ENCODE assay signal across 20 cellular contexts in the genomic region with DNA sequence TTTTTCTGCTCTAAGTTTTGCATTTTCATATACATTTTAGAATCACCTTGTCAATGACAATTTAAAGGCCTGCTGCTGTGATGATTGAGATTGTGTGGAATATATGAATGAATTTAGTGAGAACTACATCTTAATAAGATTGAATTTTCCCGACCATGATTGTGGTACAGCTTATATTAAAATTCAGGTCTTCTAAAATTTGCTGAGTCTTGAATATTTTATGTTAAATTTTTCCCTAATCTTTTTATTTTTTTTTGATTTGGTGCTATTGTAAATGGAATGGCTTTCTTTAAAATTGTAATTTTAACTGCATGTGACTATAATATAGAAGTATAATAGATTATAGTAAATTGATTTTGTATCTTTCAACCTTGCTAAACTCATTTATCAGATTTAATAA.
DNase-seq lines count a peak whose midpoint lies in the region; ATAC-seq, FAIRE-seq and TF ChIP-seq lines count a peak whose summit lies in the region.
"Had no signal": no experiment of that assay in that cellular context is flagged by ENCODE, and none has a peak within 500 bp of the region (broad histone marks: within the 10 kb centered on the region; RNA-seq: fewer than 3 reads in every experiment).

No MANE protein-coding gene starts in this region.

- H3K27ac ChIP-seq in HepG2 (ENCODE audit: extremely low read length, insufficient read depth, low read length) (no peak overlapping the region), right lobe of liver (no peak overlapping the region), IMR-90 (ENCODE audit: insufficient read depth, low read length) (no peak overlapping the region), K562 (ENCODE audit: extremely low read depth, low read depth, low read length) (no peak overlapping the region)
- H3K27ac ChIP-seq: 22Rv1, BLaER1 had no signal

- H4K20me1 ChIP-seq in HepG2 (ENCODE audit: insufficient read depth, low read length) (no peaks in the 10 kb centered on the region), IMR-90 (ENCODE audit: insufficient read depth, low read length) (no peaks in the 10 kb centered on the region), K562 (replicated peaks; ENCODE audit: control insufficient read depth, insufficient read depth, low read length) (no peaks in the 10 kb centered on the region)
- H4K20me1 ChIP-seq: BLaER1 had no signal

- no peak overlapping the region for H4K91ac ChIP-seq in IMR-90 (ENCODE audit: insufficient read depth, low read depth, low read length)

- H3K56ac ChIP-seq in IMR-90 (ENCODE audit: extremely low read depth, insufficient read depth, low read length): no peak overlapping the region

- no peak overlapping the region for H3K23ac ChIP-seq in IMR-90 (ENCODE audit: low read depth, low read length)

- H3K9ac ChIP-seq in HepG2 (ENCODE audit: insufficient read depth, low read depth, low read length) (no peak overlapping the region), IMR-90 (ENCODE audit: low read depth, low read length) (no peak overlapping the region), K562 (ENCODE audit: insufficient read depth in 1 of 2, low read depth in 2 of 2, low read length in 2 of 2) (no peak overlapping the region)
- H3K9ac ChIP-seq: BLaER1 had no signal

- no peak overlapping the region for H3K4me3 ChIP-seq in HepG2 (replicated peaks in 1 of 3; ENCODE audit: insufficient read depth in 1 of 3, low read depth in 2 of 3, low read length in 3 of 3)
- no peak overlapping the region for H3K4me3 ChIP-seq in right lobe of liver
- H3K4me3 ChIP-seq in IMR-90 (ENCODE audit: insufficient read depth, low read depth, low read length): no peak overlapping the region
- no peak overlapping the region for H3K4me3 ChIP-seq in K562
- H3K4me3 ChIP-seq: BLaER1 had no signal

- no peak overlapping the region for H2AK9ac ChIP-seq in IMR-90 (replicated peaks; ENCODE audit: low read depth, low read length, poor library complexity)

- DNase-seq in HepG2 (ENCODE audit: low spot score) (no peak), right lobe of liver (no peak), IMR-90 (no peak), K562 (ENCODE audit: extremely low read depth in 1 of 4, low spot score in 3 of 4) (no peak)
- DNase-seq: ACHN; BE2C; C1 segment of cervical spinal cord; Caco-2; Calu3; CD4-positive, alpha-beta memory T cell; CD4-positive, CD25-positive, alpha-beta regulatory T cell; DMS79 treated with DMSO at 0.1 percent for 48 hours; GF-D8 had no signal

- H2AFZ ChIP-seq in HepG2 (ENCODE audit: low read length) (no peak overlapping the region), IMR-90 (replicated peaks; ENCODE audit: low read length, poor library complexity) (no peak overlapping the region), K562 (ENCODE audit: low read depth, low read length) (no peak overlapping the region)

- H2BK5ac ChIP-seq in IMR-90 (ENCODE audit: low read depth, low read length, poor library complexity, severe bottlenecking): no peak overlapping the region

- H3K79me1 ChIP-seq in IMR-90 (ENCODE audit: low read depth in 1 of 2, low read length in 2 of 2): no peaks in the 10 kb centered on the region

- no peak overlapping the region for H2BK15ac ChIP-seq in IMR-90 (ENCODE audit: low read depth, low read length)

- CTCF ChIA-PET in HepG2 (lab: Yijun Ruan, JAX; ENCODE audit: low intra/inter-chr PET ratio, low total read pairs): no interaction called here
- CTCF ChIA-PET in IMR-90 (lab: Yijun Ruan, JAX): no interaction called here
- CTCF ChIA-PET in K562 (lab: Yijun Ruan, JAX; ENCODE audit: low intra/inter-chr PET ratio): no interaction called here

- H3K4me2 ChIP-seq in HepG2 (ENCODE audit: low read depth, low read length): no peak overlapping the region
- H3K4me2 ChIP-seq in IMR-90 (ENCODE audit: low read depth, low read length): no peak overlapping the region
- no peak overlapping the region for H3K4me2 ChIP-seq in K562 (ENCODE audit: insufficient read depth, low read length)
- H3K4me2 ChIP-seq: BLaER1 had no signal

- POLR2A ChIA-PET in HepG2 (lab: Yijun Ruan, JAX) (no interaction called here), IMR-90 (lab: Charles Lee; ENCODE audit: unreplicated experiment) (no interaction called here), K562 (lab: Yijun Ruan, JAX) (no interaction called here)

- TF ChIP-seq RAD21 in HepG2 (CRISPR knock-in tag; IDR thresholded peaks at IDR 0.05) (no peak), IMR-90 (IDR thresholded peaks at IDR 0.05; ENCODE audit: low read length) (no peak), K562 (CRISPR knock-in tag; conservative IDR thresholded peaks at IDR 0.05 in 1 of 2, IDR thresholded peaks at IDR 0.05 in 1 of 2) (no peak)

- WGBS in HepG2 (ENCODE audit: low lambda C conversion rate): 0% methylated on average over 1 of the region's 1 CpG
- 87% methylated on average over 1 of the region's 1 CpG for whole genome bisulfite sequencing in right lobe of liver (ENCODE audit: insufficient coverage, low coverage, low lambda C conversion rate, missing lambda C conversion rate)
- no CpG with 5 or more reads among the region's 1 CpG for WGBS in IMR-90 (ENCODE audit: extremely low coverage in 2 of 2, insufficient read length in 1 of 2), 2 experiments
- 0% methylated on average over 1 of the region's 1 CpG for WGBS in K562 (ENCODE audit: insufficient coverage, low coverage, missing lambda C conversion rate)

- intact Hi-C loops in HepG2 (cut with micrococcal nuclease; ENCODE audit: unreplicated experiment): no loop called here
- intact Hi-C loops in right lobe of liver (cut with DNase I): no loop called here
- intact Hi-C loops in IMR-90 (cut with micrococcal nuclease): no loop called here
- intact Hi-C loops in K562 (cut with micrococcal nuclease): no loop called here

- H3K9me3 ChIP-seq in HepG2 (ENCODE audit: low read length) (no peaks in the 10 kb centered on the region), right lobe of liver (no peaks in the 10 kb centered on the region), IMR-90 (ENCODE audit: control insufficient read depth, insufficient read depth, low read length) (no peaks in the 10 kb centered on the region), K562 (replicated peaks; ENCODE audit: control insufficient read depth, insufficient read depth, low read depth, low read length) (no peaks in the 10 kb centered on the region)
- H3K9me3 ChIP-seq: BE2C, BLaER1, Caco-2 had no signal

- no peak overlapping the region for H3K4ac ChIP-seq in IMR-90 (ENCODE audit: low read depth, low read length)

- no peak overlapping the region for H4K5ac ChIP-seq in IMR-90 (ENCODE audit: low read depth, low read length)

- H3K79me2 ChIP-seq in HepG2 (ENCODE audit: insufficient read depth, low read length) (no peaks in the 10 kb centered on the region), K562 (ENCODE audit: control insufficient read depth, insufficient read depth, low read length) (no peaks in the 10 kb centered on the region)

- in situ Hi-C loops in HepG2 (cut with HindIII; ENCODE audit: extremely low pct_ligation_motif_present, low pct_unique_long_range_greater_than_20kb) (loop anchor here (25.0 kb wide), 1 partner anchor 724 kb away; no protein-coding TSS in a partner anchor), IMR-90 (cut with MboI; ENCODE audit: low sequenced_read_pairs) (no loop called here), K562 (cut with MboI) (no loop called here)

- H3K14ac ChIP-seq in IMR-90 (replicated peaks; ENCODE audit: low read depth, low read length): no peak overlapping the region

- H3K4me1 ChIP-seq in HepG2 (ENCODE audit: insufficient read depth, low read length): no peaks in the 10 kb centered on the region
- no peaks in the 10 kb centered on the region for H3K4me1 ChIP-seq in right lobe of liver
- H3K4me1 ChIP-seq in IMR-90 (ENCODE audit: control insufficient read depth, insufficient read depth, low read length): no peaks in the 10 kb centered on the region; the same call in 1 of the 2 replicates
- no peaks in the 10 kb centered on the region for H3K4me1 ChIP-seq in K562 (replicated peaks in 1 of 2; ENCODE audit: control insufficient read depth in 2 of 2, insufficient read depth in 2 of 2, low read length in 2 of 2)
- H3K4me1 ChIP-seq: BE2C, BLaER1, Caco-2 had no signal

- BruUV-seq in HepG2 (replicated peaks; lab: Mats Ljungman, UMichigan) (no TSS peak), IMR-90 (replicated peaks; lab: Mats Ljungman, UMichigan) (no TSS peak), K562 (replicated peaks; lab: Mats Ljungman, UMichigan) (no TSS peak)

- H3K36me3 ChIP-seq in HepG2 (replicated peaks in 1 of 2; ENCODE audit: control insufficient read depth in 1 of 2, insufficient read depth in 2 of 2, low read length in 2 of 2) (no peaks in the 10 kb centered on the region), right lobe of liver (no peaks in the 10 kb centered on the region), IMR-90 (ENCODE audit: control insufficient read depth, insufficient read depth, low read length) (no peaks in the 10 kb centered on the region), K562 (ENCODE audit: control insufficient read depth, insufficient read depth, low read length) (no peaks in the 10 kb centered on the region)
- H3K36me3 ChIP-seq: BE2C, BLaER1 had no signal

- no peak overlapping the region for H3K18ac ChIP-seq in IMR-90 (ENCODE audit: low read depth, low read length)

- no peak for TF ChIP-seq POLR2A in HepG2 (IDR thresholded peaks at IDR 0.05; ENCODE audit: insufficient read depth in 1 of 2, low read depth in 2 of 2, low read length in 2 of 2)
- no peak for TF ChIP-seq POLR2A in right lobe of liver (IDR thresholded peaks at IDR 0.05)
- no peak for TF ChIP-seq POLR2A in IMR-90 (IDR thresholded peaks at IDR 0.05; ENCODE audit: low read depth, low read length)
- no peak for TF ChIP-seq POLR2A in K562 (conservative IDR thresholded peaks at IDR 0.05)

- TF ChIP-seq CTCF in HepG2 (CRISPR knock-in tag; IDR thresholded peaks at IDR 0.05) (no peak), right lobe of liver (IDR thresholded peaks at IDR 0.05) (no peak), IMR-90 (conservative IDR thresholded peaks at IDR 0.05; ENCODE audit: low read depth, low read length) (no peak), K562 (IDR thresholded peaks at IDR 0.05 in 2 of 3, conservative IDR thresholded peaks at IDR 0.05 in 1 of 3; ENCODE audit: insufficient read depth in 2 of 3, low read depth in 1 of 3, low read length in 3 of 3) (no peak)

- TF ChIP-seq EP300 in HepG2 (IDR thresholded peaks at IDR 0.05; ENCODE audit: low read depth in 2 of 2, low read length in 2 of 2) (no peak), HepG2 (CRISPR knock-in tag; IDR thresholded peaks at IDR 0.05; ENCODE audit: borderline replicate concordance) (no peak), K562 (IDR thresholded peaks at IDR 0.05; ENCODE audit: low read length) (no peak)

- FAIRE-seq in HepG2 (lab: Jason Lieb, UNC): no peak
- FAIRE-seq in K562 (lab: Jason Lieb, UNC): no peak
- FAIRE-seq: D721Med, GM12891, GM19239 had no signal

- no peak overlapping the region for H2BK20ac ChIP-seq in IMR-90 (ENCODE audit: low read depth, low read length)

- ATAC-seq in HepG2 (no peak), right lobe of liver (no peak), IMR-90 (ENCODE audit: low read depth) (no peak), K562 (no peak), HG02610 (IDR thresholded peaks at IDR 0.05; ENCODE audit: unreplicated experiment) (no peak), HG03469 (IDR thresholded peaks at IDR 0.05; ENCODE audit: unreplicated experiment) (no peak)

- no peak overlapping the region for H2BK120ac ChIP-seq in IMR-90 (ENCODE audit: low read depth, low read length)

- H2AK5ac ChIP-seq in IMR-90 (ENCODE audit: low read depth, low read length): no peak overlapping the region

- H4K8ac ChIP-seq in IMR-90 (ENCODE audit: low read depth in 2 of 2, low read length in 2 of 2): no peak overlapping the region

- H3K27me3 ChIP-seq in HepG2 (ENCODE audit: control insufficient read depth in 1 of 2, insufficient read depth in 2 of 2, low read length in 2 of 2) (no peaks in the 10 kb centered on the region), right lobe of liver (no peaks in the 10 kb centered on the region), IMR-90 (ENCODE audit: control insufficient read depth, insufficient read depth, low read length) (no peaks in the 10 kb centered on the region), K562 (ENCODE audit: control insufficient read depth in 2 of 2, insufficient read depth in 2 of 2, low read length in 2 of 2) (no peaks in the 10 kb centered on the region)
- H3K27me3 ChIP-seq: BE2C, BLaER1 had no signal

- no peaks in the 10 kb centered on the region for H3K9me1 ChIP-seq in IMR-90 (ENCODE audit: insufficient read depth, low read length)
- no peaks in the 10 kb centered on the region for H3K9me1 ChIP-seq in K562 (ENCODE audit: control insufficient read depth, insufficient read depth, low read length)

- dilution Hi-C loops in IMR-90 (cut with HindIII; ENCODE audit: low sequenced_read_pairs, unreplicated experiment): no loop called here

Comparison
In these comparisons a context has a peak if more than half of its experiments do, and no peak if none do; other contexts are left out.
1. Of the 241 proteins assayed by ChIP-seq in both HepG2 and K562: peak only in HepG2: none; only in K562: MAFG; in both: MAFF; in neither: 238; mixed calls (peak in some experiments, not most) for 1.